In the genomic region with DNA sequence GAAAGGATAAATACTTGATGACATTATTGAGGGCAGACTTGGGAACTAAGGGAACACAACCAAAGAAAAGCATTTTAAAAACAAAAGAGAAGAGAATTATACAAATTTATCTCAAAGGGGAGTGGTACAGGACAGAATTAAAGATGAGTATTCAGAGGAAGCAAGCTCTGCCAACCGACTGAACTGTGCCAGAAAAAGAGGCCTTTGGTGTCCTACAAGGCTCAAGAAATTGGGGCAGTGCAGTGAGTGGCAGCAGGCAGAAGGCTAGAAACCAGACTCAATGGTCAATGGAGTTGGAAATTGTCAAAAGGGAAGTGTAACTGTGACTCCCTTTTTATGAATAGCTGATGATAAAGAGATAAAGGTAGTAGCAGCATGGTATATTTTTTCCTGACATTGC, we compare ENCODE assay signal across 20 cellular contexts.
"Had no signal": no experiment of that assay in that cellular context is flagged by ENCODE, and none has a peak within 500 bp of the region (broad histone marks: within the 10 kb centered on the region; RNA-seq: fewer than 3 reads in every experiment).

No MANE protein-coding gene starts in this region.

- H3K27ac ChIP-seq: HL-60, SJSA1, SK-N-MC had no signal

- DNase-seq: KG1, MM.1S, NCI-H1048, NCI-H1105, NCI-H1417, NCI-H1436 treated with DMSO at 0.1 percent for 48 hours, NCI-H1694, NCI-H1930, NCI-H2081, NCI-H2171, NCI-H226, NCI-H510A, NCI-H524 treated with DMSO at 0.1 percent for 48 hours, NCI-H69, NCI-H774, RPMI8226, SIG-M5 had no signal

- H3K36me3 ChIP-seq: SJSA1 had no signal

- H3K9me3 ChIP-seq: SJSA1 had no signal

- H3K4me3 ChIP-seq: SJSA1, SK-N-MC had no signal

- H3K27me3 ChIP-seq: SJSA1 had no signal
